Comparison of ENCODE assay signal across 11 cellular contexts in genomic region chr10:9060314-9060713, GRCh38.
"Had no signal": no experiment of that assay in that cellular context is flagged by ENCODE, and none has a peak within 500 bp of the region (broad histone marks: within the 10 kb centered on the region; RNA-seq: fewer than 3 reads in every experiment).

No MANE protein-coding gene starts in this region.

- H3K27me3 ChIP-seq: neural progenitor cell, thyroid gland, uterus had no signal

- H3K9me3 ChIP-seq: thyroid gland, uterus had no signal

- H3K4me1 ChIP-seq: gastroesophageal sphincter, neural progenitor cell, thyroid gland, uterus had no signal

- DNase-seq: activated CD4-positive, alpha-beta T cell treated with anti-CD3 and anti-CD28 coated beads, Interleukin-2, amount 10 ng/mL, durations not matched to agents 24 days and 14 days; activated gamma-delta T cell; cortex of kidney; effector CD8-positive, alpha-beta T cell; small intestine; thyroid gland; uterus had no signal

- H3K27ac ChIP-seq: epithelial cell of prostate, gastroesophageal sphincter, neural progenitor cell, thyroid gland, uterus had no signal

- ATAC-seq: gastroesophageal sphincter, WTC11 had no signal

- FAIRE-seq: small intestine had no signal

- H3K4me2 ChIP-seq: neural progenitor cell had no signal

- H3K27ac Mint-ChIP-seq: activated CD4-positive, alpha-beta T cell treated with anti-CD3 and anti-CD28 coated beads, Interleukin-2, amount 10 ng/mL, durations not matched to agents 24 days and 14 days; neural progenitor cell; WTC11 had no signal

- H3K4me3 Mint-ChIP-seq: activated CD4-positive, alpha-beta T cell treated with anti-CD3 and anti-CD28 coated beads, Interleukin-2, amount 10 ng/mL, durations not matched to agents 24 days and 14 days; neural progenitor cell; WTC11 had no signal

- H3K9me3 Mint-ChIP-seq: activated CD4-positive, alpha-beta T cell treated with anti-CD3 and anti-CD28 coated beads, Interleukin-2, amount 10 ng/mL, durations not matched to agents 24 days and 14 days; neural progenitor cell had no signal

- H3K36me3 Mint-ChIP-seq: neural progenitor cell, WTC11 had no signal

- H3K4me1 Mint-ChIP-seq: activated CD4-positive, alpha-beta T cell treated with anti-CD3 and anti-CD28 coated beads, Interleukin-2, amount 10 ng/mL, durations not matched to agents 24 days and 14 days; neural progenitor cell; WTC11 had no signal

- H3K27me3 Mint-ChIP-seq: activated CD4-positive, alpha-beta T cell treated with anti-CD3 and anti-CD28 coated beads, Interleukin-2, amount 10 ng/mL, durations not matched to agents 24 days and 14 days had no signal

- H3K36me3 ChIP-seq: gastroesophageal sphincter, neural progenitor cell, thyroid gland, uterus had no signal

- H3K9ac ChIP-seq: neural progenitor cell had no signal

- H2AFZ ChIP-seq: neural progenitor cell had no signal

- H3K4me3 ChIP-seq: gastroesophageal sphincter, neural progenitor cell, thyroid gland, uterus had no signal
